ENCODE assay signal across 19 cellular contexts in genomic region chr6:154847318-154847717, GRCh38.
"Had no signal": no experiment of that assay in that cellular context is flagged by ENCODE, and none has a peak within 500 bp of the region (broad histone marks: within the 10 kb centered on the region; RNA-seq: fewer than 3 reads in every experiment).

No MANE protein-coding gene starts in this region.

- H3K27me3 Mint-ChIP-seq: activated CD4-positive, alpha-beta T cell treated with anti-CD3 and anti-CD28 coated beads, Interleukin-2, amount 10 ng/mL, durations not matched to agents 24 days and 14 days; activated naive CD4-positive, alpha-beta T cell treated with anti-CD3 and anti-CD28 coated beads, Interleukin-2, amount 10 ng/mL, durations not matched to agents 7 days and 5 days; stimulated activated memory B cell treated with anti-CD40 and anti-IgM and Interleukin-4, amounts not matched to agents 10 μg/mL and 1 μg/mL and 100 μg/mL, for 72 hours; T-cell had no signal

- ATAC-seq: activated CD8-positive, alpha-beta T cell treated with anti-CD3 and anti-CD28 coated beads, Interleukin-2, amount 10 ng/mL, durations not matched to agents 7 days and 5 days; activated T-cell treated with anti-CD3 and anti-CD28 coated beads, Interleukin-2, amount 50 U/mL, for 4 hours; gastroesophageal sphincter; heart left ventricle; left lung; sciatic nerve; stimulated activated memory B cell treated with anti-CD40 and anti-IgM and Interleukin-4, amounts not matched to agents 10 μg/mL and 1 μg/mL and 100 μg/mL, for 72 hours; T-cell had no signal

- H3K4me3 Mint-ChIP-seq: activated CD4-positive, alpha-beta T cell treated with anti-CD3 and anti-CD28 coated beads, Interleukin-2, amount 10 ng/mL, durations not matched to agents 24 days and 14 days; activated CD8-positive, alpha-beta T cell treated with anti-CD3 and anti-CD28 coated beads, Interleukin-2, amount 10 ng/mL, durations not matched to agents 7 days and 5 days; activated naive CD4-positive, alpha-beta T cell treated with anti-CD3 and anti-CD28 coated beads, Interleukin-2, amount 10 ng/mL, durations not matched to agents 7 days and 5 days; activated T-cell treated with anti-CD3 and anti-CD28 coated beads, Interleukin-2, amount 50 U/mL, for 4 hours; mesothelial cell of epicardium; neural crest cell; stimulated activated memory B cell treated with anti-CD40 and anti-IgM and Interleukin-4, amounts not matched to agents 10 μg/mL and 1 μg/mL and 100 μg/mL, for 72 hours; T-cell had no signal

- H3K9me3 Mint-ChIP-seq: activated CD4-positive, alpha-beta T cell treated with anti-CD3 and anti-CD28 coated beads, Interleukin-2, amount 10 ng/mL, durations not matched to agents 24 days and 14 days; activated naive CD4-positive, alpha-beta T cell treated with anti-CD3 and anti-CD28 coated beads, Interleukin-2, amount 10 ng/mL, durations not matched to agents 7 days and 5 days; activated T-cell treated with anti-CD3 and anti-CD28 coated beads, Interleukin-2, amount 50 U/mL, for 4 hours; mesothelial cell of epicardium; neural crest cell; stimulated activated memory B cell treated with anti-CD40 and anti-IgM and Interleukin-4, amounts not matched to agents 10 μg/mL and 1 μg/mL and 100 μg/mL, for 72 hours; T-cell had no signal

- H3K9me3 ChIP-seq: gastroesophageal sphincter, left lung, thoracic aorta, upper lobe of left lung had no signal

- H3K36me3 ChIP-seq: gastroesophageal sphincter, heart left ventricle, left lung, thoracic aorta, upper lobe of left lung had no signal

- H3K27ac Mint-ChIP-seq: activated CD4-positive, alpha-beta T cell treated with anti-CD3 and anti-CD28 coated beads, Interleukin-2, amount 10 ng/mL, durations not matched to agents 24 days and 14 days; activated CD8-positive, alpha-beta T cell treated with anti-CD3 and anti-CD28 coated beads, Interleukin-2, amount 10 ng/mL, durations not matched to agents 7 days and 5 days; activated naive CD4-positive, alpha-beta T cell treated with anti-CD3 and anti-CD28 coated beads, Interleukin-2, amount 10 ng/mL, durations not matched to agents 7 days and 5 days; stimulated activated memory B cell treated with anti-CD40 and anti-IgM and Interleukin-4, amounts not matched to agents 10 μg/mL and 1 μg/mL and 100 μg/mL, for 72 hours; T-cell had no signal

- DNase-seq: activated CD4-positive, alpha-beta T cell treated with anti-CD3 and anti-CD28 coated beads, Interleukin-2, amount 10 ng/mL, durations not matched to agents 24 days and 14 days; activated CD4-positive, CD25-positive, alpha-beta regulatory T cell; activated CD8-positive, alpha-beta T cell treated with anti-CD3 and anti-CD28 coated beads, Interleukin-2, amount 10 ng/mL, durations not matched to agents 7 days and 5 days; activated effector memory CD4-positive, alpha-beta T cell treated with Interleukin-2 at 50 U/mL for 16 hours; activated naive CD4-positive, alpha-beta T cell treated with anti-CD3 and anti-CD28 coated beads, Interleukin-2, amount 10 ng/mL, durations not matched to agents 7 days and 5 days; activated T-cell treated with anti-CD3 and anti-CD28 coated beads, Interleukin-2, amount 50 U/mL, for 4 hours; dermis blood vessel endothelial cell; effector memory CD4-positive, alpha-beta T cell; heart left ventricle; left lung; stimulated activated CD4-positive, alpha-beta T cell treated with anti-CD3 and anti-CD28 coated beads, Interleukin-4, amount 100 ng/mL, for 4 hours; T-cell; upper lobe of left lung had no signal

- H3K4me3 ChIP-seq: gastroesophageal sphincter, heart left ventricle, left lung, thoracic aorta, upper lobe of left lung had no signal

- H3K4me1 Mint-ChIP-seq: activated naive CD4-positive, alpha-beta T cell treated with anti-CD3 and anti-CD28 coated beads, Interleukin-2, amount 10 ng/mL, durations not matched to agents 7 days and 5 days had no signal

- H3K27ac ChIP-seq: gastroesophageal sphincter, heart left ventricle, left lung, thoracic aorta, upper lobe of left lung had no signal

- H3K27me3 ChIP-seq: gastroesophageal sphincter, heart left ventricle, left lung, upper lobe of left lung had no signal
